8 cellular contexts compared by ENCODE assay signal in the genomic region with DNA sequence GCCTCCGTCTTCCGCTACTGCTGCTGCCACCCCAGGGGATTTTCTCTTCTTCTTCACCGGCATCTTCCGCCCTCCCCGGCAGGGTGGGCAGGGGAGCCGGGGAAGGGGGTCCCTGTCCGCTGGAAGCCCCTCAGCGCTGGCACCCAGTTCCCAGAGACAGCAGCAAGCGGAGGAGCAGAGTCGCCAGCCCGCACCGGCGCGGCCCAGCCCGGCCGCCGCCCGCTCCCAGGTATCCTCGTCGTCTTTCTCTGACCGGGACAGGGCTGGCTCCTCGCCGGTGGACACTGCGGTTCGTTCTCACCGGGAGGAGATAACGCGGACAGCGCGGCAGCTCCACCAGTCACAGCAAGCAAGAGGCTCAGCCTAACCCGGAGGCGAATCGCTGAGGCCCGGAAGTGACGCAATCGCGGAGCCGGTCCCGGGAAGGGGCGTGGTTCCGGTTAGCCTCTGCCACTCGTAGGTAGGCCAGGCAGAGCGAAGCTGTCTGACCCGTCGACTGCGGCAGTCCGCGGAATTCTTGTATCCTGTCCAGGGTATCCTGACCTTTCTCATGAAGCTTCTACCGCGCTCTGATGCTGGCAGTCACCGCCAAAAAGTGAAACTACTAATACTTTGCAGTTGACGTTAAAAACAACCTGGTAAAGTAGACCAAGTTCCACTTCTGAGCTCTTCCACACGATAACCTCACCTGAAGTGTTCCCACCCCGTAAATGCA. TPM values are rescaled to one million over a fixed set of nuclear protein-coding genes. Genes with fewer than 3 reads are reported as not detected.
DNase-seq lines count a peak whose midpoint lies in the region; ATAC-seq lines count a peak whose summit lies in the region.

DCUN1D5 (minus strand) TSS at position 351 of the 715 bp plus-strand sequence; CDS start at position 63, 288 bp downstream.

- peaks cover 11 to 23% of the 10 kb centered on the region in 2 donors for H3K4me1 Mint-ChIP-seq in effector memory CD8-positive, alpha-beta T cell (ENCODE audit: low read depth in 2 of 2)

- H3K27ac Mint-ChIP-seq in effector memory CD8-positive, alpha-beta T cell, result peak within 1 kb of the TSS; percentile 96

- H3K4me3 Mint-ChIP-seq in effector memory CD8-positive, alpha-beta T cell, result peak within 1 kb of the TSS; percentile 78 to 89

- peaks cover 28 to 42% of the 10 kb centered on the region in 2 donors for H3K27me3 Mint-ChIP-seq in effector memory CD8-positive, alpha-beta T cell

- H3K36me3 Mint-ChIP-seq in effector memory CD8-positive, alpha-beta T cell (ENCODE audit: insufficient read depth), result peaks cover 21% of the 10 kb centered on the region

- peak; percentile 99 for ATAC-seq in GM21360 (IDR thresholded peaks at IDR 0.05; ENCODE audit: unreplicated experiment)
- ATAC-seq in effector memory CD8-positive, alpha-beta T cell (replicated peaks), result peak; percentile 98

- DNase-seq in COLO668 (lab: John Stamatoyannopoulos, UW; ENCODE audit: unreplicated experiment) (peak; percentile 94), HT1080 (ENCODE audit: low read depth) (peak; percentile 95), NOMO-1 treated with DMSO at 0.1 percent for 48 hours (lab: John Stamatoyannopoulos, UW; ENCODE audit: unreplicated experiment) (peak; percentile 92), medulla oblongata (ENCODE audit: extremely low spot score) (peak; percentile 95)
- DNase-seq in activated CD8-positive, alpha-beta memory T cell treated with anti-CD3 and anti-CD28 coated beads for 4 hours (ENCODE audit: low read depth in 2 of 2), result peak; percentile 91
- DNase-seq in effector memory CD8-positive, alpha-beta T cell, result peak; percentile 93 to 95 (median 95)
- DNase-seq in stimulated activated CD8-positive, alpha-beta memory T cell treated with anti-CD3 and anti-CD28 coated beads, Interleukin-12 subunit alpha, Interleukin-12 subunit beta, amount 100 ng/mL, for 1 hour (ENCODE audit: low read depth), result peak; percentile 93

- H3K9me3 Mint-ChIP-seq in effector memory CD8-positive, alpha-beta T cell, result peaks cover 0 to 8% of the 10 kb centered on the region in 2 donors

RNA-seq across cellular contexts. Expression of gene DCUN1D5, which starts in this region (rescaled TPM):
- total RNA-seq in HT1080 (2014; rRNA removed; shearing (Covaris generic)), result 138 and 149 TPM in 2 replicates
- 141 and 213 TPM in 2 replicates for polyA plus RNA-seq in HT1080 (2015; cell fraction: cytosol; rRNA removed)
- polyA plus RNA-seq in HT1080 (2015; cell fraction: nucleus; rRNA removed), result 85.5 and 101 TPM in 2 replicates

Comparison
In these comparisons a context has a peak if more than half of its experiments do, and no peak if none do; other contexts are left out.
1. Peak in every context shown above with its lines: DNase-seq and ATAC-seq.